1 cellular context compared by ENCODE assay signal in the genomic region with DNA sequence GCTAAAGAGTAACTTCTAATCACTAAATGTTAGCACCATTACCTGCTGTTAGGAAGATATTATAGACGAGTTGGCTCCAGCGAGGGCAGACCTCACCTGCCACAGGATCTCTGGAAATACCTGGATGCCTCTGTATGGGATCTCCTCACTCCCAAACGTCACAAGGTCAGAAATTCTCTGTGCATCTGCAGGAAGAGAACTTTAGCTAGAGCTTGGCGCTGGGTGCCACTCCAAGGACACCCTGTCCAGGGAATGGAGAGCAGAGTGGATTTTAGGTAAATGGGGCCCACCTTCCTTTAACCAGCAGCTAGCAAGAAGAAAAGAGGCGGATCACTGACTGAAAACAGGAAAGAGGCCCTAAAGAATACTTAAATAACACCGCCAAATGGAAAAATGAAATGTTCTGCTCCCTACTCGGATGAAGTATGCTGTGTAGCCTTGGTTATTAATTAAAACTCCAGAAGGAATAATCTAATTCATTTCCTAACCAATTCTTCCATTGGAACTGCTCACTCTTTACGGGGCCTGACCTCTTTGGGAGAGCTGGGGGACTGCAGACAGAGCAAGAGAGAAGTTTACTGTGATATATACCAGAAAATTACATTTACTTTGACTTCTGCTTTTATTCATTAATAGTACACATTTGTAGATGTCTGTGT.
TF ChIP-seq lines count a peak whose summit lies in the region.

No MANE protein-coding gene starts in this region.

TF ChIP-seq in WTC11, 78 proteins besides CTCF, POLR2A, EP300 and RAD21 (continued from another document):
- TF ChIP-seq, protein P1, sequence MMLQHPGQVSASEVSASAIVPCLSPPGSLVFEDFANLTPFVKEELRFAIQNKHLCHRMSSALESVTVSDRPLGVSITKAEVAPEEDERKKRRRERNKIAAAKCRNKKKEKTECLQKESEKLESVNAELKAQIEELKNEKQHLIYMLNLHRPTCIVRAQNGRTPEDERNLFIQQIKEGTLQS (CRISPR knock-in tag; conservative IDR thresholded peaks at IDR 0.05): no peak
- no peak for TF ChIP-seq SMAD4 (CRISPR knock-in tag; IDR thresholded peaks at IDR 0.05)
TF ChIP-seq in WTC11: peak in this region for 0.
